8 cellular contexts compared by ENCODE assay signal in the genomic region with DNA sequence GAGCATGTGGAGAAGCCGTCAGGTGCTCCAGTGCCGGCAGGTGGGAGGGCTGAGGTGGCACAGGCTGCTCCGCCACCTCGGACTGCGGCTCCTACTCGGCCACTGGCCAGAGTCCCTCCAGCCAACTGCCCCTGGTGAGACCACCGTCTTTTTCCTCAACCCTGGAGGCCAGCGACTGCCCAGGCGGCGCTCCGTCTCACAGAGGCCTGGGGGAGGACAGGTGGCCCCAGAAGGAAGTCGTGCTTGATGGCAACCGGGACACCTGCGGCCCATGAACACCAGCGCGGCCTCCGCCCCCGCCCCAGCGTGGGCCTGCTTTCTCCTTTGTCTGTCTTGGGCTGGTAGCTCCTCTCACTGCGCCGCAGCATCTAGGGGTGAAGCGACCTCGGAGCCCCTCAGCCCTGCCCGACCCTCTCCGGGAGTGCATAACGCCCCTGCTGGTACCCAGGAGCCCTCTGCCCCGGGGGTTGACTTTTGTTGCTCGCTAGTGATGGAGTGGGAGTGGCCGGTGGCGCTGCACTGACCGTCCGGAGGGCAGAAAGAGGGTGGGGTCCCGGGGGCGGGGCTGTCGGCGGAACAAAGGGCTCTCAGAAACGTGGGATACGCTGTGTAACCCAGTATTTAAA. TPM values are rescaled to one million over a fixed set of nuclear protein-coding genes. Genes with fewer than 3 reads are reported as not detected.
DNase-seq lines count a peak whose midpoint lies in the region; ATAC-seq, FAIRE-seq and TF ChIP-seq lines count a peak whose summit lies in the region.

No MANE protein-coding gene starts in this region.

- TF ChIP-seq CTCF in BJ (IDR thresholded peaks at IDR 0.05; ENCODE audit: insufficient read depth, low read depth, low read length) (no peak), gastrocnemius medialis (IDR thresholded peaks at IDR 0.05 in 4 of 5, conservative IDR thresholded peaks at IDR 0.05 in 1 of 5) (no peak)

- H3K36me3 ChIP-seq in BJ (ENCODE audit: control insufficient read depth, insufficient read depth, low read length) (no peaks in the 10 kb centered on the region), gastrocnemius medialis (no peaks in the 10 kb centered on the region)

- H3K27me3 ChIP-seq in BJ (ENCODE audit: control insufficient read depth, insufficient read depth, low read length) (peaks cover 40% of the 10 kb centered on the region), gastrocnemius medialis (peaks cover 69 to 74% (median 72%) of the 10 kb centered on the region in 3 donors)

- CTCF ChIA-PET in BJ (lab: Yijun Ruan, JAX): no interaction called here

- in situ Hi-C loops in gastrocnemius medialis (cut with MboI; ENCODE audit: low sequenced_read_pairs in 4 of 4): no loop called here

- intact Hi-C loops in gastrocnemius medialis (cut with DNase I; ENCODE audit: low total_unique reads): loop anchor here (5.0 kb wide), 1 partner anchor 71 kb away; a partner anchor contains a TSS

- no peak for DNase-seq in BJ (ENCODE audit: low read depth)
- DNase-seq in HTR-8/SVneo (ENCODE audit: insufficient read length, low spot score): no peak
- DNase-seq in RPMI8226: peak; percentile 89
- DNase-seq in gastrocnemius medialis: no peak
- DNase-seq in HuH-7 (ENCODE audit: low spot score): no peak
- DNase-seq in ureter (ENCODE audit: low spot score): no peak

- POLR2A ChIA-PET in BJ (lab: Charles Lee): no interaction called here

- H3K9me3 ChIP-seq in gastrocnemius medialis: no peaks in the 10 kb centered on the region

- no peak for TF ChIP-seq POLR2A in gastrocnemius medialis (IDR thresholded peaks at IDR 0.05)

- peak; percentile 52 for FAIRE-seq in HTR-8/SVneo (lab: Jason Lieb, UNC)

- no peak overlapping the region for H3K27ac ChIP-seq in gastrocnemius medialis

- H3K4me1 ChIP-seq in gastrocnemius medialis: peaks cover 27 to 42% of the 10 kb centered on the region in 2 donors

- ATAC-seq in esophagus mucosa: peak; percentile 17
- no peak for ATAC-seq in gastrocnemius medialis
- ATAC-seq in GM19467 (IDR thresholded peaks at IDR 0.05; ENCODE audit: unreplicated experiment): no peak

- H3K4me3 ChIP-seq in BJ (ENCODE audit: low read depth, low read length) (peak overlapping the region; percentile 46; the same call in 1 of the 2 replicates), gastrocnemius medialis (peak overlapping the region; percentile 43 to 57 (median 50))

RNA-seq across cellular contexts. Expression of a gene that starts 0.7 kb away (rescaled TPM):
- polyA plus RNA-seq in BJ (2011; rRNA removed): 10.9 and 13.3 TPM in 2 replicates
- 11.6 and 19.6 TPM in 2 replicates for polyA minus RNA-seq in BJ (2011; rRNA and poly(A)+ RNA removed)
- 3.0 TPM for total RNA-seq in esophagus mucosa
- 1 to 10 TPM; 1.5 to 3.5 (median 1.9) TPM for total RNA-seq in gastrocnemius medialis
- 2.8 TPM for total RNA-seq in ureter

RNA-seq across cellular contexts. Expression of a gene that starts 30.6 kb away (rescaled TPM):
- 24.2 and 24.7 TPM in 2 replicates for polyA plus RNA-seq in BJ (2011; rRNA removed)
- 11.2 and 15.4 TPM in 2 replicates for polyA minus RNA-seq in BJ (2011; rRNA and poly(A)+ RNA removed)
- total RNA-seq in esophagus mucosa: 19.6 TPM
- 10 to 100 TPM; 16.4 to 27.6 (median 22.0) TPM for total RNA-seq in gastrocnemius medialis
- total RNA-seq in ureter: 38.9 TPM
